8 cellular contexts compared by ENCODE assay signal in the genomic region with DNA sequence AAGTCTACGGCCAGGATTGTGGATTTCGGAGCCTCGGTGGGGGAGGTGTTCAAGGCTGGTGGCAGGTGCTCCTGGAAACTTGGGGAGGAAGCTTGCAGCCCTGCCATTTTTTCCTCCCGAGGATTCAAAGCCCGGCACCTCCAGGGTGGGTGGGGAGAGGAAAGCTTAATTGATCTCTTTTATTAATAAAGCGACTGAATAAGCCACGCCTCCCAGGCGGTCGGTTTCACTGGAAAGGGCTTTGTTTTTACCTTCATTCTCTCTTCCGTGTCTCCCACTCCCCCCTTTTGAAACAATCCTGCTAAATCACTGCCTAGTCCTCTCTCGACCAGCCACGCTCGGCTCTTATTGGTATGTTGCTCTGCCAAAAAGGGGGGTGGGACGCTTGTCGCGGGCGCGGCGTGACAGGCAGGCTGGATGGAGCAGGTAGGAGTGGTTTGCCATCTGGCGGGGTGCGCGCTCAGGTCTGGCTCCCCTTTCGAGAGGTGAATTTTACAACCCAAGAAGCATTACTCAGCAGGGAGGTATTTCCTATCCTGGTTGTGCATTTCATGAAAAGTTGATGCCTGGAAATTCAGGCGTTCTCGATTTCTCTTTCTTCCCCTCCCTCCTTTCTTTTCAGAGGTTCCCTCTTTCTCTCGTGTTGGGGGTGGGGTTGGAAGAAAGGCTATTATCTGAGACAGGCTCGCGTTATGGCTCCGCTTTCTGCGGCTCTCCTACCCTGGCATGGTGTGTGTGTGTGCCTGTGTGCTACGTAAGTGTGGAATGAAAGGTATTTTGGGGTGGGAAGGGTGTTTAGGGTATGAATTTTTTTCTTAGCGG. TPM values are rescaled to one million over a fixed set of nuclear protein-coding genes. Genes with fewer than 3 reads are reported as not detected.
A peak's percentile ranks its signal among the peaks of the same experiment; 100 is the strongest.
DNase-seq lines count a peak whose midpoint lies in the region; ATAC-seq and TF ChIP-seq lines count a peak whose summit lies in the region.

No MANE protein-coding gene starts in this region.

- H3K4me1 Mint-ChIP-seq in stimulated activated naive B cell treated with anti-CD40 and anti-IgM and Interleukin-4, amounts not matched to agents 10 μg/mL and 1 μg/mL and 100 μg/mL, for 72 hours, result peaks cover 17 to 36% of the 10 kb centered on the region in 2 donors

- peaks cover 0 to 28% (median 0%) of the 10 kb centered on the region in 45 donors for H3K27me3 ChIP-seq in dorsolateral prefrontal cortex

- peaks cover 0 to 1% of the 10 kb centered on the region in 2 donors for H3K36me3 Mint-ChIP-seq in stimulated activated naive B cell treated with anti-CD40 and anti-IgM and Interleukin-4, amounts not matched to agents 10 μg/mL and 1 μg/mL and 100 μg/mL, for 72 hours

- TF ChIP-seq CTCF in GM12864 (IDR thresholded peaks at IDR 0.05; ENCODE audit: low read depth, low read length, missing control alignments) (no peak), dorsolateral prefrontal cortex (IDR thresholded peaks at IDR 0.05 in 54 of 56, conservative IDR thresholded peaks at IDR 0.05 in 2 of 56; ENCODE audit: low read depth in 1 of 56, partially characterized antibody in 56 of 56) (peak in 1 of 56 donors; percentile 6)

- peak overlapping the region in 55 of 59 donors; percentile 10 to 94 (median 82) for H3K27ac ChIP-seq in dorsolateral prefrontal cortex

- peak overlapping the region; percentile 90 for H3K4me3 ChIP-seq in GM12864 (ENCODE audit: low read depth, low read length)
- H3K4me3 ChIP-seq in dorsolateral prefrontal cortex, result peak overlapping the region; percentile 60 to 90 (median 82)

- H3K27ac Mint-ChIP-seq in stimulated activated naive B cell treated with anti-CD40 and anti-IgM and Interleukin-4, amounts not matched to agents 10 μg/mL and 1 μg/mL and 100 μg/mL, for 72 hours, result peak overlapping the region; percentile 86

- no peaks in the 10 kb centered on the region for H3K27me3 Mint-ChIP-seq in stimulated activated naive B cell treated with anti-CD40 and anti-IgM and Interleukin-4, amounts not matched to agents 10 μg/mL and 1 μg/mL and 100 μg/mL, for 72 hours

- ATAC-seq in stimulated activated naive B cell treated with anti-CD40 and anti-IgM and Interleukin-4, amounts not matched to agents 10 μg/mL and 1 μg/mL and 100 μg/mL, for 72 hours (replicated peaks), result no peak
- ATAC-seq in HG03432 (IDR thresholded peaks at IDR 0.05; ENCODE audit: unreplicated experiment), result no peak
- ATAC-seq in HG02610 (IDR thresholded peaks at IDR 0.05; ENCODE audit: unreplicated experiment), result no peak

- peak overlapping the region; percentile 95 to 96 for H3K4me3 Mint-ChIP-seq in stimulated activated naive B cell treated with anti-CD40 and anti-IgM and Interleukin-4, amounts not matched to agents 10 μg/mL and 1 μg/mL and 100 μg/mL, for 72 hours

- no peaks in the 10 kb centered on the region for H3K9me3 Mint-ChIP-seq in stimulated activated naive B cell treated with anti-CD40 and anti-IgM and Interleukin-4, amounts not matched to agents 10 μg/mL and 1 μg/mL and 100 μg/mL, for 72 hours

- intact Hi-C loops in dorsolateral prefrontal cortex (cut with DNase I), result loop anchor here (2.0 to 10.0 kb wide), 7 partner anchors 55 to 449 kb away; partner anchors contain the start of gene NARS1 (in 1 of the 2)

- no peak for DNase-seq in GM12864 (ENCODE audit: low read depth)
- peak; percentile 50 for DNase-seq in NCI-H187 treated with DMSO at 0.1 percent for 48 hours (lab: John Stamatoyannopoulos, UW)
- DNase-seq in activated CD4-positive, alpha-beta T cell treated with anti-CD3 and anti-CD28 coated beads for 48 hours, result peak; percentile 46
- DNase-seq in dorsolateral prefrontal cortex, result peak in 8 of 10 donors; percentile 34 to 70 (median 60)
- peak; percentile 51 for DNase-seq in medulla oblongata (ENCODE audit: extremely low spot score)
- peak; percentile 20 for DNase-seq in stimulated activated naive B cell treated with anti-CD40 and anti-IgM and Interleukin-4, amounts not matched to agents 10 μg/mL and 1 μg/mL and 100 μg/mL, for 72 hours

RNA-seq across cellular contexts. Expression of gene NEDD4L, which starts 1.4 kb away (rescaled TPM):
- total RNA-seq in dorsolateral prefrontal cortex, result 100 to 1,000 TPM in 114 of 120 experiments, 10 to 100 TPM in 6; 54.4 to 214 (median 149) TPM
